In the genomic region with DNA sequence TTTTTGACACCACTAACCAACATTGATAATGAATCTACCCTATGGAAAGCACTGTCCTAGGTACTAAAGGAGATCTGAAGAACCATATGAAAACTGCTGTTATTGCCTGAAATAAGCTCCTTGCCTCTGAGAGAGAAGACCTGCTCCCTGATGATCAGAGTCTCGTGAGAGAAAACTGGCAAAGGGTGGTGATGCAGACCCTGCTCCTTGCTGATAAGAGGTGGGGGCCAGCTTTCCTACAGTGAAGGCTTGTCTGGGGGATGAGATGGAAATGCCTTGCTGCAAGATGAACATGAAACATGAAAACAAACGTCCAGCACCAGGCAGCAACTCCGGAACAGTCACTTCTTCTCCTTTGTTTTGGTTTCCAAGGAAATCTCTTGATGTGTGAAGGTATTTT, we compare ENCODE assay signal across 1 cellular context.
TF ChIP-seq lines count a peak whose summit lies in the region.

No MANE protein-coding gene starts in this region.

TF ChIP-seq in Ishikawa, 13 proteins besides CTCF, POLR2A, EP300 and RAD21 (continued from another document):
- TF ChIP-seq, protein P1, sequence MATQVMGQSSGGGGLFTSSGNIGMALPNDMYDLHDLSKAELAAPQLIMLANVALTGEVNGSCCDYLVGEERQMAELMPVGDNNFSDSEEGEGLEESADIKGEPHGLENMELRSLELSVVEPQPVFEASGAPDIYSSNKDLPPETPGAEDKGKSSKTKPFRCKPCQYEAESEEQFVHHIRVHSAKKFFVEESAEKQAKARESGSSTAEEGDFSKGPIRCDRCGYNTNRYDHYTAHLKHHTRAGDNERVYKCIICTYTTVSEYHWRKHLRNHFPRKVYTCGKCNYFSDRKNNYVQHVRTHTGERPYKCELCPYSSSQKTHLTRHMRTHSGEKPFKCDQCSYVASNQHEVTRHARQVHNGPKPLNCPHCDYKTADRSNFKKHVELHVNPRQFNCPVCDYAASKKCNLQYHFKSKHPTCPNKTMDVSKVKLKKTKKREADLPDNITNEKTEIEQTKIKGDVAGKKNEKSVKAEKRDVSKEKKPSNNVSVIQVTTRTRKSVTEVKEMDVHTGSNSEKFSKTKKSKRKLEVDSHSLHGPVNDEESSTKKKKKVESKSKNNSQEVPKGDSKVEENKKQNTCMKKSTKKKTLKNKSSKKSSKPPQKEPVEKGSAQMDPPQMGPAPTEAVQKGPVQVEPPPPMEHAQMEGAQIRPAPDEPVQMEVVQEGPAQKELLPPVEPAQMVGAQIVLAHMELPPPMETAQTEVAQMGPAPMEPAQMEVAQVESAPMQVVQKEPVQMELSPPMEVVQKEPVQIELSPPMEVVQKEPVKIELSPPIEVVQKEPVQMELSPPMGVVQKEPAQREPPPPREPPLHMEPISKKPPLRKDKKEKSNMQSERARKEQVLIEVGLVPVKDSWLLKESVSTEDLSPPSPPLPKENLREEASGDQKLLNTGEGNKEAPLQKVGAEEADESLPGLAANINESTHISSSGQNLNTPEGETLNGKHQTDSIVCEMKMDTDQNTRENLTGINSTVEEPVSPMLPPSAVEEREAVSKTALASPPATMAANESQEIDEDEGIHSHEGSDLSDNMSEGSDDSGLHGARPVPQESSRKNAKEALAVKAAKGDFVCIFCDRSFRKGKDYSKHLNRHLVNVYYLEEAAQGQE (IDR thresholded peaks at IDR 0.05; ENCODE audit: low read depth), result peak; percentile 14; the same call in 1 of the 2 replicates
TF ChIP-seq in Ishikawa: peak in this region for 1.
